In the genomic region with DNA sequence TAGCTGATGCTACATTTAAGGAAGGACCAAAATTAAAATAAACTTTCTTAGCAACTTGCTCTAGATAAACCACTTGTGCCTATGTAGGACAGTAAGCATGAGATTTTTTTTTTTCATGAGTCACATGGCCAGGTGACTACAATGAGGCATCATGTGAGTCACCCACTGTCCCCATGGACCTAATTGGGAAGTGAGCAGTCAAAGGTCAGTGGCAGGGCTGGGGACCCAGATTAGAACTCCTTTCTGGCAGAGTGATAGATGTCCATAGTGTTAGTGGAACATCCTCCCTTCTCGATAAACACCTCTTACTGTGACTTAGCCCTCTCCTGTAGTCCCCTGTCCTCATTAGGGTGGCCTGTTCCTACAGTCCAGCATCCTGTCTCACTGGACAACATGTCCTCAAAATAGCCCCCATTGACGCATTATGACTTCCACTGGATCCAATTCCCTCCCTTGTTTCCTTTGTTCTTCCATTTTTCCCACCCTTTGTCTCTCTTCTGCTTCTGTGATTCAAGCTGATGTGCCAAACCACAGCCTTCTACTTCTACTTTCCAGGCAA, we compare ENCODE assay signal across 14 cellular contexts. TPM values are rescaled to one million over a fixed set of nuclear protein-coding genes. Genes with fewer than 3 reads are reported as not detected.
DNase-seq lines count a peak whose midpoint lies in the region; ATAC-seq, FAIRE-seq and TF ChIP-seq lines count a peak whose summit lies in the region.
"Had no signal": no experiment of that assay in that cellular context is flagged by ENCODE, and none has a peak within 500 bp of the region (broad histone marks: within the 10 kb centered on the region; RNA-seq: fewer than 3 reads in every experiment).

No MANE protein-coding gene starts in this region.

- DNase-seq in AG04450 (ENCODE audit: low read depth, low spot score) (no peak), LHCN-M2 (ENCODE audit: low read depth) (peak; percentile 88), bronchial epithelial cell (ENCODE audit: low read depth) (peak; percentile 82), mucosa of descending colon (no peak), NCI-H1694 (lab: John Stamatoyannopoulos, UW) (no peak), anterior cingulate cortex (lab: John Stamatoyannopoulos, UW) (no peak), NAMALWA (ENCODE audit: low spot score) (no peak)
- no peak for DNase-seq in activated CD8-positive, alpha-beta T cell treated with anti-CD3 and anti-CD28 coated beads for 36 hours
- DNase-seq: activated gamma-delta T cell; CD4-positive, alpha-beta memory T cell; naive B cell; NCI-H524 treated with DMSO at 0.1 percent for 48 hours; stimulated activated CD4-positive, alpha-beta T cell treated with anti-CD3 and anti-CD28 coated beads, Interleukin-4, amount 100 ng/mL, for 24 hours had no signal

- peak overlapping the region; percentile 3 for H3K27ac ChIP-seq in AG04450 (ENCODE audit: low read depth, low read length)

- H3K27me3 Mint-ChIP-seq in activated CD8-positive, alpha-beta T cell treated with anti-CD3 and anti-CD28 coated beads for 36 hours = peaks cover 10% of the 10 kb centered on the region

- peaks cover 4% of the 10 kb centered on the region for H3K9me3 Mint-ChIP-seq in activated CD8-positive, alpha-beta T cell treated with anti-CD3 and anti-CD28 coated beads for 36 hours

- H3K27ac Mint-ChIP-seq in activated CD8-positive, alpha-beta T cell treated with anti-CD3 and anti-CD28 coated beads for 36 hours = no peak overlapping the region
- H3K27ac Mint-ChIP-seq: CD4-positive, alpha-beta memory T cell had no signal

- no peak for FAIRE-seq in bronchial epithelial cell (lab: Jason Lieb, UNC)
- FAIRE-seq: TTC549 had no signal

- no peak for TF ChIP-seq CTCF in AG04450 (IDR thresholded peaks at IDR 0.05; ENCODE audit: low read depth, low read length)
- no peak for TF ChIP-seq CTCF in bronchial epithelial cell (IDR thresholded peaks at IDR 0.05; ENCODE audit: insufficient read depth, low read length, severe bottlenecking)
- no peak for TF ChIP-seq CTCF in mucosa of descending colon (IDR thresholded peaks at IDR 0.05)
- TF ChIP-seq CTCF in activated CD8-positive, alpha-beta T cell treated with anti-CD3 and anti-CD28 coated beads for 36 hours (IDR thresholded peaks at IDR 0.05) = no peak

- intact Hi-C loops in mucosa of descending colon (cut with DNase I, micrococcal nuclease) = no loop called here
- intact Hi-C loops in activated CD8-positive, alpha-beta T cell treated with anti-CD3 and anti-CD28 coated beads for 36 hours (cut with micrococcal nuclease) = no loop called here

- peak; percentile 81 for ATAC-seq in mucosa of descending colon
- ATAC-seq in activated CD8-positive, alpha-beta T cell treated with anti-CD3 and anti-CD28 coated beads for 36 hours = no peak

- H3K36me3 ChIP-seq in bronchial epithelial cell (ENCODE audit: control insufficient read depth, insufficient read depth, low read length) (no peaks in the 10 kb centered on the region), mucosa of descending colon (ENCODE audit: low read depth) (no peaks in the 10 kb centered on the region)

- no peaks in the 10 kb centered on the region for H3K4me1 Mint-ChIP-seq in activated CD8-positive, alpha-beta T cell treated with anti-CD3 and anti-CD28 coated beads for 36 hours (ENCODE audit: low read depth)
- H3K4me1 Mint-ChIP-seq: CD4-positive, alpha-beta memory T cell had no signal

- H3K9me3 ChIP-seq in AG04450 (ENCODE audit: control insufficient read depth, insufficient read depth, low read length) (no peaks in the 10 kb centered on the region), mucosa of descending colon (no peaks in the 10 kb centered on the region)

- H3K4me3 ChIP-seq in AG04450 (ENCODE audit: low read depth, low read length) (no peak overlapping the region), bronchial epithelial cell (ENCODE audit: low read depth, low read length) (no peak overlapping the region), mucosa of descending colon (no peak overlapping the region)

- peaks cover 16% of the 10 kb centered on the region for H3K4me1 ChIP-seq in mucosa of descending colon (ENCODE audit: low read depth)

- no peak overlapping the region for H3K4me3 Mint-ChIP-seq in activated CD8-positive, alpha-beta T cell treated with anti-CD3 and anti-CD28 coated beads for 36 hours
- H3K4me3 Mint-ChIP-seq: CD4-positive, alpha-beta memory T cell; naive B cell had no signal

- CTCF ChIA-PET in AG04450 (lab: Charles Lee) = interaction anchor here (0.8 kb wide), 1 partner anchor 10 kb away, joined by 3 read pairs; no protein-coding TSS in a partner anchor
- CTCF ChIA-PET in activated CD8-positive, alpha-beta T cell treated with anti-CD3 and anti-CD28 coated beads for 36 hours (lab: Charles Lee) = no interaction called here

- no peaks in the 10 kb centered on the region for H3K27me3 ChIP-seq in AG04450 (ENCODE audit: control insufficient read depth, insufficient read depth, low read length)
- H3K27me3 ChIP-seq in bronchial epithelial cell (ENCODE audit: control insufficient read depth, insufficient read depth, low read length) = no peaks in the 10 kb centered on the region

- POLR2A ChIA-PET in AG04450 (lab: Yijun Ruan, JAX) = no interaction called here
- POLR2A ChIA-PET in activated CD8-positive, alpha-beta T cell treated with anti-CD3 and anti-CD28 coated beads for 36 hours (lab: Charles Lee) = no interaction called here

- no peaks in the 10 kb centered on the region for H3K36me3 Mint-ChIP-seq in activated CD8-positive, alpha-beta T cell treated with anti-CD3 and anti-CD28 coated beads for 36 hours (ENCODE audit: low read depth)

RNA-seq across cellular contexts. Expression of a gene that starts 12.4 kb away (rescaled TPM):
- polyA plus RNA-seq in AG04450 (2011; rRNA removed) = 26.2 and 30.9 TPM in 2 replicates
- 49.2 and 52.3 TPM in 2 replicates for polyA minus RNA-seq in AG04450 (2011; rRNA and poly(A)+ RNA removed)
- total RNA-seq in LHCN-M2 (2014; rRNA removed) = 3.8 and 4.5 TPM in 2 replicates
- 2.8 TPM for polyA plus RNA-seq in LHCN-M2 (2012)
- 0.26 and 0.51 TPM in 2 replicates for total RNA-seq in bronchial epithelial cell
- 10 to 100 TPM in 1 of 3 donors, 1 to 10 TPM in 2; 3.9 to 58.4 (median 6.8) TPM for total RNA-seq in mucosa of descending colon
- not detected for total RNA-seq in activated CD8-positive, alpha-beta T cell treated with anti-CD3 and anti-CD28 coated beads for 36 hours
- total RNA-seq: CD4-positive, alpha-beta memory T cell had no signal
- polyA plus RNA-seq: CD4-positive, alpha-beta memory T cell had no signal

RNA-seq across cellular contexts. Expression of a gene that starts 56.9 kb away (rescaled TPM):
- 0.17 and 0.19 TPM in 2 replicates for polyA plus RNA-seq in AG04450 (2011; rRNA removed)
- not detected in 2 replicates for polyA minus RNA-seq in AG04450 (2011; rRNA and poly(A)+ RNA removed)
- 0.69 TPM in 1 of 2 replicates, not detected in the other for total RNA-seq in LHCN-M2 (2014; rRNA removed)
- polyA plus RNA-seq in LHCN-M2 (2012) = 7.1 TPM
- total RNA-seq in bronchial epithelial cell = not detected in 2 replicates
- total RNA-seq in mucosa of descending colon = 1 to 10 TPM in 1 of 3 donors, under 1 TPM in 1, not detected in 1; 0.49 to 1.4 TPM
- not detected for total RNA-seq in activated CD8-positive, alpha-beta T cell treated with anti-CD3 and anti-CD28 coated beads for 36 hours
- total RNA-seq: CD4-positive, alpha-beta memory T cell had no signal
- polyA plus RNA-seq: CD4-positive, alpha-beta memory T cell had no signal

RNA-seq across cellular contexts. Expression of a gene that starts 57.7 kb away (rescaled TPM):
- 0.84 and 1.6 TPM in 2 replicates for polyA plus RNA-seq in AG04450 (2011; rRNA removed)
- 0.55 and 1.5 TPM in 2 replicates for polyA minus RNA-seq in AG04450 (2011; rRNA and poly(A)+ RNA removed)
- total RNA-seq in LHCN-M2 (2014; rRNA removed) = 2.9 and 4.3 TPM in 2 replicates
- 0.94 TPM for polyA plus RNA-seq in LHCN-M2 (2012)
- 0.26 and 5.1 TPM in 2 replicates for total RNA-seq in bronchial epithelial cell
- total RNA-seq in mucosa of descending colon = 10 to 100 TPM in 1 of 3 donors, 1 to 10 TPM in 2; 2.7 to 15.3 (median 4.7) TPM
- 1 to 10 TPM; 4.3 to 5.9 TPM for total RNA-seq in activated CD8-positive, alpha-beta T cell treated with anti-CD3 and anti-CD28 coated beads for 36 hours

Comparison
In these comparisons a context has a peak if more than half of its experiments do, and no peak if none do; other contexts are left out.
1. DNase-seq: peak in LHCN-M2 (single experiment) and bronchial epithelial cell (single experiment); none in AG04450 (single experiment), mucosa of descending colon (0 of 3), NCI-H1694 (single experiment), anterior cingulate cortex (0 of 58), activated CD8-positive, alpha-beta T cell treated with anti-CD3 and anti-CD28 coated beads for 36 hours (single experiment) and NAMALWA (single experiment).